8 cellular contexts compared by ENCODE assay signal in genomic region chr4:113952452-113953029, GRCh38. TPM values are rescaled to one million over a fixed set of nuclear protein-coding genes. Genes with fewer than 3 reads are reported as not detected.
DNase-seq lines count a peak whose midpoint lies in the region; ATAC-seq and TF ChIP-seq lines count a peak whose summit lies in the region.

No MANE protein-coding gene starts in this region.

- no peak overlapping the region for H3K4me3 ChIP-seq in epithelial cell of esophagus (ENCODE audit: low read length)

- intact Hi-C loops in natural killer cell (cut with micrococcal nuclease): loop anchor here (1.0 to 10.0 kb wide), 2 partner anchors 52 to 119 kb away; no protein-coding TSS in a partner anchor

- peaks cover 5 to 8% of the 10 kb centered on the region in 2 donors for H3K4me1 Mint-ChIP-seq in natural killer cell

- TF ChIP-seq CTCF in RWPE1 (conservative IDR thresholded peaks at IDR 0.05; ENCODE audit: low read depth) (peak; percentile 50), epithelial cell of esophagus (IDR thresholded peaks at IDR 0.05; ENCODE audit: insufficient read depth, low read depth, low read length, missing control alignments) (peak; percentile 83), natural killer cell (IDR thresholded peaks at IDR 0.05) (peak; percentile 77)

- no peaks in the 10 kb centered on the region for H3K9me3 Mint-ChIP-seq in natural killer cell

- CTCF ChIA-PET in RWPE1 (lab: Yijun Ruan, JAX): interaction anchor here (0.6 to 1.6 kb wide), 8 partner anchors 9 to 447 kb away, joined by 3 to 9 read pairs (median 3); no protein-coding TSS in a partner anchor

- H3K36me3 Mint-ChIP-seq in natural killer cell: no peaks in the 10 kb centered on the region

- no peak overlapping the region for H3K27ac Mint-ChIP-seq in natural killer cell

- POLR2A ChIA-PET in RWPE1 (lab: Yijun Ruan, JAX; ENCODE audit: low non-redundant PET): no interaction called here

- H3K27me3 Mint-ChIP-seq in natural killer cell (ENCODE audit: low read depth in 2 of 2): peaks cover 0 to 6% of the 10 kb centered on the region in 2 donors

- H3K27ac ChIP-seq in RWPE1: no peak overlapping the region

- DNase-seq in activated gamma-delta T cell treated with Interleukin-2 at 50 U/mL for 16 hours (peak; percentile 9), activated gamma-delta T cell (lab: John Stamatoyannopoulos, UW) (no peak), HuH-7 (ENCODE audit: low spot score) (peak; percentile 8), RWPE1 (ENCODE audit: low spot score) (peak; percentile 35), epithelial cell of esophagus (ENCODE audit: low read depth) (peak; percentile 58), natural killer cell (no peak)

- peak overlapping the region; percentile 11 for H3K4me3 Mint-ChIP-seq in natural killer cell

- ATAC-seq in GM21717 (IDR thresholded peaks at IDR 0.05; ENCODE audit: unreplicated experiment): peak; percentile 87
- ATAC-seq in natural killer cell: peak; percentile 61 to 95 (median 93)
- ATAC-seq in HG03108 (IDR thresholded peaks at IDR 0.05; ENCODE audit: unreplicated experiment): no peak

RNA-seq across cellular contexts. Expression of gene ARSJ, which starts 26.9 kb away (rescaled TPM):
- total RNA-seq in natural killer cell: 1 to 10 TPM; 1.5 to 2.3 (median 1.5) TPM

Comparison
In these comparisons a context has a peak if more than half of its experiments do, and no peak if none do; other contexts are left out.
1. DNase-seq: peak in activated gamma-delta T cell treated with Interleukin-2 at 50 U/mL for 16 hours (single experiment), HuH-7 (single experiment), RWPE1 (single experiment) and epithelial cell of esophagus (single experiment); none in activated gamma-delta T cell (single experiment) and natural killer cell (single experiment).
2. Peak in every context shown above with its lines, with median percentiles within 50 percentile points of each other: CTCF ChIP-seq.